ENCODE assay signal across 16 cellular contexts in the genomic region with DNA sequence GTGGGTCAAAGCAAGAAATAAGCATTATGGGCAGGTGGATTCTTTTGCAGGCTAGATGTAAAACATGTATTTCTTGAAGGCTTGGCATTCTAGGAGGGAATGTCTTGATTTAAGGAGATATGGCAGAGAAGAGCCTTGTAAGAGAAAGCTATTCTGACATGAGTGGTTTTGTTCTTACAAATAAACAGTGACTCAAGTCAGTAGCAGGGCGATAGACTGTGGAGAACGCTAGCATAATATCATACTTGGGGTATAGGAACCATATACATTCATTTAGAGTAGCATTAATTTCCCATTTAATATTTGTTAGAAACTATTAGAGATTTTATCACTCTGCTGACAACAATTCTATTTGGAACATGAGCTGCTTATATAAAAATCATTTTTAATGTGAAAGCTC.
DNase-seq lines count a peak whose midpoint lies in the region; ATAC-seq and TF ChIP-seq lines count a peak whose summit lies in the region.
"Had no signal": no experiment of that assay in that cellular context is flagged by ENCODE, and none has a peak within 500 bp of the region (broad histone marks: within the 10 kb centered on the region; RNA-seq: fewer than 3 reads in every experiment).

No MANE protein-coding gene starts in this region.

- H3K4me3 Mint-ChIP-seq in glutamatergic neuron (ENCODE audit: unreplicated experiment) = peak overlapping the region; percentile 33
- H3K4me3 Mint-ChIP-seq: B cell; CD8-positive, alpha-beta T cell had no signal

- peak; percentile 58 to 81 for ATAC-seq in activated CD4-positive, CD25-positive, alpha-beta regulatory T cell treated with anti-CD3 and anti-CD28 coated beads, Interleukin-2, amount 50 U/mL, for 24 hours
- ATAC-seq in HG02885 (IDR thresholded peaks at IDR 0.05; ENCODE audit: poor library complexity, unreplicated experiment) (peak; percentile 40), HG03045 (IDR thresholded peaks at IDR 0.05; ENCODE audit: unreplicated experiment) (no peak), GM21825 (IDR thresholded peaks at IDR 0.05; ENCODE audit: unreplicated experiment) (no peak)
- ATAC-seq: CD8-positive, alpha-beta T cell had no signal

- DNase-seq in activated CD4-positive, CD25-positive, alpha-beta regulatory T cell (lab: John Stamatoyannopoulos, UW) = no peak
- no peak for DNase-seq in glutamatergic neuron
- no peak for DNase-seq in middle frontal gyrus (ENCODE audit: extremely low spot score, low spot score)
- DNase-seq: 8988T; CD8-positive, alpha-beta T cell; DMS 273 treated with DMSO at 0.1 percent for 48 hours; DMS53; DND-41; EL; GM23248; HCEC 1CT had no signal

- TF ChIP-seq CTCF in glutamatergic neuron (IDR thresholded peaks at IDR 0.05; ENCODE audit: partially characterized antibody, unreplicated experiment) = no peak

- no peak overlapping the region for H3K27ac Mint-ChIP-seq in glutamatergic neuron (ENCODE audit: unreplicated experiment)
- H3K27ac Mint-ChIP-seq: B cell; CD8-positive, alpha-beta T cell had no signal

- peaks cover 19% of the 10 kb centered on the region for H3K36me3 Mint-ChIP-seq in glutamatergic neuron (ENCODE audit: unreplicated experiment)

- H3K4me1 Mint-ChIP-seq in glutamatergic neuron (ENCODE audit: low read depth, unreplicated experiment) = peaks cover 3% of the 10 kb centered on the region
- H3K4me1 Mint-ChIP-seq: B cell had no signal

- H3K27me3 Mint-ChIP-seq in glutamatergic neuron (ENCODE audit: unreplicated experiment) = peaks cover 2% of the 10 kb centered on the region
- H3K27me3 Mint-ChIP-seq: B cell had no signal

- H3K9me3 Mint-ChIP-seq in glutamatergic neuron (ENCODE audit: unreplicated experiment) = peaks cover 8% of the 10 kb centered on the region

Comparison
In these comparisons a context has a peak if more than half of its experiments do, and no peak if none do; other contexts are left out.
1. ATAC-seq: peak in activated CD4-positive, CD25-positive, alpha-beta regulatory T cell treated with anti-CD3 and anti-CD28 coated beads, Interleukin-2, amount 50 U/mL, for 24 hours (2 of 2) and HG02885 (single experiment); none in HG03045 (single experiment) and GM21825 (single experiment).